ENCODE assay signal across 8 cellular contexts in the genomic region with DNA sequence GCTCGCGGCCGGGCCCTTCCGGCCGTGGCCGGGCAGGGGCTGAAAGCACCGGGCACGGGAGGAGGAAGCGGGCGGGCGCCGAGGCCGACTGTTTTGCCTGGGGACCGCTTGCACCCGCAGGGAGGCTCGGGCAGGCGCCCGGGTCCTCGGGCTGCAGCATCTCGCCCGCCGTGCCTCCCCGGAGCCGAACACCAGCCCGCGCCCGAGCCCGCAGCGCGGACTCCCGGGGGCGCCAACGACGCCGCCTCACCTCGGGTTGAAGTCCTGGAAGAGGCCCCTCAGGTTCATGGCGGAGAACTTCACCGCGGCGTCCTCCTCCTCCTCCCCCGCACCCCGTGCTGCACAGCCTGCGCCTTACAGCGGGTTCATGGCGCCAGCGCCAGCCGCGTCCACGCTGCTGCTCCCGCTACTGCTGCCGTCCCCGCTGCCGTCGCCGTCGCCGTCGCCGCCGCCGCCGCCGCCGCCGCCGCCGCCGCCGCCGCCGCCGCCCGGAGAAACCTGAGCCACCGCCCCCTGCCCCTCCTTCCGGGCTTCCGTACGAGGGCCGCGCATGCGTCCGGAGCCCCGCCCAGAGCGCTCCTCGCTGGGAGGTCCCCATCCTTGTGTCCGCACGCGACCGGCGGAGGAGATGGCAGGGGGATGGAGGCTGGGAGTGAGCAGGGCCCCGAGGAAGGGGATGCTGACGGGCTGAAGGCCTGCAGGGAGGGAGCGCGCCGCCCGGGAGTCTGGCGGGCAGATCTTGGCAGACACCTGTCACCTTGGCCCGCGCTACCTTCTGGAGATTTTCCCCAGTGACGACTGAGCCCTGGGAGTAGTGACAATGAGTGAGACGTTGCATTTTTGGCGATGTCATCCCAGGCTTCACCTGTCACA. TPM values are rescaled to one million over a fixed set of nuclear protein-coding genes. Genes with fewer than 3 reads are reported as not detected.
DNase-seq lines count a peak whose midpoint lies in the region; ATAC-seq, FAIRE-seq and TF ChIP-seq lines count a peak whose summit lies in the region.

A gene (minus strand): TSS at position 500 of the 873 bp plus-strand sequence. CDS start 212 bp downstream, at position 288.

- peak within 1 kb of the TSS; percentile 70 for H3K4me3 ChIP-seq in fibroblast of villous mesenchyme (ENCODE audit: low read depth, low read length)
- H3K4me3 ChIP-seq in neural progenitor cell = peak within 1 kb of the TSS; percentile 78
- H3K4me3 ChIP-seq in stomach smooth muscle (ENCODE audit: low read length in 2 of 2) = peak within 1 kb of the TSS; percentile 73 to 77

- H3K9ac ChIP-seq in neural progenitor cell = peak within 1 kb of the TSS; percentile 48
- H3K9ac ChIP-seq in stomach smooth muscle (ENCODE audit: low read length in 2 of 2) = peak within 1 kb of the TSS; percentile 62 to 64

- H3K4me1 Mint-ChIP-seq in activated T-helper 17 cell treated with anti-CD3 and anti-CD28 coated beads, Interleukin-2, amount 50 U/mL, for 72 hours = peaks cover 16% of the 10 kb centered on the region
- peaks cover 13% of the 10 kb centered on the region for H3K4me1 Mint-ChIP-seq in neural progenitor cell

- H3K27ac Mint-ChIP-seq in activated T-helper 17 cell treated with anti-CD3 and anti-CD28 coated beads, Interleukin-2, amount 50 U/mL, for 72 hours = peak within 1 kb of the TSS; percentile 85
- peak within 1 kb of the TSS; percentile 85 for H3K27ac Mint-ChIP-seq in neural progenitor cell

- no peaks in the 10 kb centered on the region for H3K9me3 Mint-ChIP-seq in activated T-helper 17 cell treated with anti-CD3 and anti-CD28 coated beads, Interleukin-2, amount 50 U/mL, for 72 hours
- peaks cover 11% of the 10 kb centered on the region for H3K9me3 Mint-ChIP-seq in neural progenitor cell

- H3K9me3 ChIP-seq in neural progenitor cell (ENCODE audit: low read depth) (no peaks in the 10 kb centered on the region), stomach smooth muscle (ENCODE audit: control insufficient read depth in 2 of 2, low read length in 2 of 2) (no peaks in the 10 kb centered on the region)

- H3F3A ChIP-seq in neural progenitor cell (ENCODE audit: low read depth) = no peaks in the 10 kb centered on the region

- FAIRE-seq in D721Med (lab: Jason Lieb, UNC) = no peak

- H2AFZ ChIP-seq in neural progenitor cell (replicated peaks) = peak within 1 kb of the TSS; percentile 42

- peak within 1 kb of the TSS; percentile 77 for H3K4me2 ChIP-seq in neural progenitor cell

- peaks cover 23% of the 10 kb centered on the region for H3K79me2 ChIP-seq in neural progenitor cell (ENCODE audit: low read depth)

- H3K36me3 ChIP-seq in neural progenitor cell (no peaks in the 10 kb centered on the region), stomach smooth muscle (ENCODE audit: control insufficient read depth in 2 of 2, insufficient read depth in 2 of 2, low read length in 2 of 2) (no peaks in the 10 kb centered on the region)

- no peaks in the 10 kb centered on the region for H3K27me3 Mint-ChIP-seq in activated T-helper 17 cell treated with anti-CD3 and anti-CD28 coated beads, Interleukin-2, amount 50 U/mL, for 72 hours
- peaks cover 7% of the 10 kb centered on the region for H3K27me3 Mint-ChIP-seq in neural progenitor cell (ENCODE audit: insufficient read depth, low read depth)

- peaks cover 18% of the 10 kb centered on the region for H4K20me1 ChIP-seq in neural progenitor cell (ENCODE audit: low read depth)

- H3K27ac ChIP-seq in neural progenitor cell (no peak within 1 kb of the TSS), stomach smooth muscle (ENCODE audit: low read length) (peak within 1 kb of the TSS; percentile 31)

- H3K36me3 Mint-ChIP-seq in activated T-helper 17 cell treated with anti-CD3 and anti-CD28 coated beads, Interleukin-2, amount 50 U/mL, for 72 hours (ENCODE audit: low read depth) = peaks cover 4% of the 10 kb centered on the region
- H3K36me3 Mint-ChIP-seq in neural progenitor cell = no peaks in the 10 kb centered on the region

- H3K4me1 ChIP-seq in neural progenitor cell (no peaks in the 10 kb centered on the region), stomach smooth muscle (ENCODE audit: control insufficient read depth, insufficient read depth, low read length) (peaks cover 8% of the 10 kb centered on the region)

- peak; percentile 94 for ATAC-seq in GM21515 (IDR thresholded peaks at IDR 0.05; ENCODE audit: unreplicated experiment)
- ATAC-seq in activated T-helper 17 cell treated with anti-CD3 and anti-CD28 coated beads, Interleukin-2, amount 50 U/mL, for 72 hours (replicated peaks) = peak; percentile 94

- DNase-seq in D721Med (ENCODE audit: insufficient read length, low spot score) (peak; percentile 31), HuH-7 (ENCODE audit: low spot score) (peak; percentile 70), RKO (ENCODE audit: low spot score) (peak; percentile 56), fibroblast of villous mesenchyme (ENCODE audit: low read depth) (peak; percentile 43), neural progenitor cell (ENCODE audit: low spot score) (peak; percentile 89)

- peak within 1 kb of the TSS; percentile 92 for H3K4me3 Mint-ChIP-seq in activated T-helper 17 cell treated with anti-CD3 and anti-CD28 coated beads, Interleukin-2, amount 50 U/mL, for 72 hours
- peak within 1 kb of the TSS; percentile 95 for H3K4me3 Mint-ChIP-seq in neural progenitor cell

- H3K27me3 ChIP-seq in neural progenitor cell = peaks cover 30% of the 10 kb centered on the region
- peaks cover 0 to 4% of the 10 kb centered on the region in 2 donors for H3K27me3 ChIP-seq in stomach smooth muscle (ENCODE audit: control insufficient read depth in 1 of 2, insufficient read depth in 2 of 2, low read length in 2 of 2)

- no peak for TF ChIP-seq CTCF in D721Med (IDR thresholded peaks at IDR 0.05; ENCODE audit: insufficient read depth, missing control alignments)
- TF ChIP-seq CTCF in fibroblast of villous mesenchyme (IDR thresholded peaks at IDR 0.05; ENCODE audit: insufficient read depth, low read depth, low read length) = no peak
- no peak for TF ChIP-seq CTCF in neural progenitor cell (IDR thresholded peaks at IDR 0.05)

RNA-seq across cellular contexts. Expression of the gene that starts here (rescaled TPM):
- total RNA-seq in activated T-helper 17 cell treated with anti-CD3 and anti-CD28 coated beads, Interleukin-2, amount 50 U/mL, for 72 hours = 10 to 100 TPM; 15.1 to 18.3 TPM
- total RNA-seq in fibroblast of villous mesenchyme (14.5 and 17.7 TPM in 2 replicates), neural progenitor cell (ENCODE audit: low replicate concordance) (15.8 and 16.3 TPM in 2 replicates)

Comparison
In these comparisons a context has a peak if more than half of its experiments do, and no peak if none do; other contexts are left out.
1. DNase-seq: peak in every context shown above with its lines; median percentile 89 in neural progenitor cell; 70 in HuH-7; 56 in RKO; 43 in fibroblast of villous mesenchyme; 31 in D721Med.